In the genomic region with DNA sequence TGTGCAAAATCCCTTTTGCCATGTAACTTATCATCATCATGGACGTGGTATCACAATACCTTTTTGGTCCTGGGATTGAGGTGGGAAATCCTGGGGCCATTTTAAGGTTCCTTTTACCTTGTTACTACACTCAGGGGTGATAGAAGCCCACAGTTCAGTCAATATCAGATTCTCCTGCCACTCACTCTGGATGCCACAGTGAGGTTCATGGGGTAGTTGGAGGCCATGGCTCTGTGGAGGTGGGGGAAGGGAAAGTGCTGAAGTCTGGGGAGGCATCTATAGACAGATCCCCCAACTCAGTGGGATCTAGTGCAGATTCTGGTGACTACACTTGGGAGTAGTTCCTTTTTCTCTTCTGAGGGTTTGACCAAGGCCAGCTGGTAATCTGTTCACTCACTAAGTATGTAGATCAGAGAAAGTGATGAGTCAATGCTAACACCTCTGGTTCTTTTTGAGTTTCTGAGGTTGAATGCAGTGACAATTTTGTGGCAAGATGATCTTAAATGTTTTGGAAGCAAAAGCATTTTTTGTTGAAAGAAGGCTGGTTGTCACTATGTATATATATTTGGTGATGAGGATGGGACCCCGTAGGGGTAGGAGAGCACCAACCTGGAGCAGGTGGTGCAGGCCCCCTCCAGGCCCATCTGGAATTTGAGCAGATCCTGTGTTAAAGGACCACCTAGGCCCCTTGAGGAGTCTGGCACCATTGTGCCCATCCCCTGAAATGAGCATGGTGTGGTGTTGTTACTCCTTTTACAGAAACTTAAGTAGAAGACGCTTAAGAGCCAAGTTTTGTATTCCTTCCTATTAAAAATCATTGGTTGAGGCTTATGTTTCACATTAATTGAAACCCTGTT, we compare ENCODE assay signal across 12 cellular contexts. TPM values are rescaled to one million over a fixed set of nuclear protein-coding genes. Genes with fewer than 3 reads are reported as not detected.
DNase-seq lines count a peak whose midpoint lies in the region; ATAC-seq, FAIRE-seq and TF ChIP-seq lines count a peak whose summit lies in the region.
"Had no signal": no experiment of that assay in that cellular context is flagged by ENCODE, and none has a peak within 500 bp of the region (broad histone marks: within the 10 kb centered on the region; RNA-seq: fewer than 3 reads in every experiment).

No MANE protein-coding gene starts in this region.

- no peaks in the 10 kb centered on the region for H3K9me3 ChIP-seq in endodermal cell (ENCODE audit: control insufficient read depth, low read length)
- no peaks in the 10 kb centered on the region for H3K9me3 ChIP-seq in neuronal stem cell (replicated peaks in 1 of 2; ENCODE audit: control insufficient read depth in 2 of 2, insufficient read depth in 1 of 2, low read depth in 1 of 2, low read length in 2 of 2)
- H3K9me3 ChIP-seq: right atrium auricular region, upper lobe of left lung had no signal

- H4K8ac ChIP-seq in neuronal stem cell (ENCODE audit: low read depth, low read length): no peak overlapping the region

- WGBS in endodermal cell (ENCODE audit: insufficient coverage in 1 of 2, insufficient read length in 1 of 2), 2 experiments: 85 to 91% methylated on average over 3 of the region's 3 CpGs
- no CpG with 5 or more reads among the region's 3 CpGs for WGBS in neuronal stem cell (ENCODE audit: extremely low coverage in 2 of 2, insufficient read length in 2 of 2, insufficient replicate concordance in 1 of 2), 2 donors

- H3K4me3 ChIP-seq in endodermal cell (ENCODE audit: low read length) (no peak overlapping the region), neuronal stem cell (ENCODE audit: low read length in 2 of 2) (no peak overlapping the region)
- H3K4me3 ChIP-seq: right atrium auricular region, upper lobe of left lung had no signal

- H3K27ac Mint-ChIP-seq in endodermal cell: no peak overlapping the region

- H3K18ac ChIP-seq in neuronal stem cell (ENCODE audit: low read length): no peak overlapping the region

- no peak overlapping the region for H2BK5ac ChIP-seq in neuronal stem cell (ENCODE audit: low read length)

- H3K4me1 ChIP-seq in endodermal cell (ENCODE audit: control insufficient read depth, insufficient read depth, low read length) (no peaks in the 10 kb centered on the region), neuronal stem cell (ENCODE audit: control insufficient read depth in 2 of 2, insufficient read depth in 1 of 2, low read depth in 1 of 2, low read length in 2 of 2) (peaks cover 0 to 4% of the 10 kb centered on the region in 2 donors)
- H3K4me1 ChIP-seq: right atrium auricular region, upper lobe of left lung had no signal

- no peak overlapping the region for H2BK15ac ChIP-seq in neuronal stem cell (ENCODE audit: low read length)

- H3K79me1 ChIP-seq in neuronal stem cell (ENCODE audit: low read depth, low read length): no peaks in the 10 kb centered on the region

- H2BK120ac ChIP-seq in neuronal stem cell (ENCODE audit: low read depth, low read length): no peak overlapping the region

- H3K9ac ChIP-seq in endodermal cell (ENCODE audit: extremely low read depth, low read length, poor library complexity, severe bottlenecking) (no peak overlapping the region), neuronal stem cell (ENCODE audit: low read depth, low read length, poor library complexity) (no peak overlapping the region)

- H2AFZ ChIP-seq in neuronal stem cell (ENCODE audit: low read length): no peak overlapping the region

- no peak overlapping the region for H3K14ac ChIP-seq in neuronal stem cell (ENCODE audit: low read length)

- H3K4me2 ChIP-seq in neuronal stem cell (ENCODE audit: insufficient read depth, low read length, poor library complexity, severe bottlenecking): no peak overlapping the region

- H2AK5ac ChIP-seq in neuronal stem cell (ENCODE audit: low read depth, low read length): no peak overlapping the region

- H3K23ac ChIP-seq in neuronal stem cell (ENCODE audit: low read depth, low read length, poor library complexity): no peak overlapping the region

- peaks cover 38% of the 10 kb centered on the region for H3K27me3 Mint-ChIP-seq in endodermal cell (ENCODE audit: insufficient read depth)

- H2BK12ac ChIP-seq in neuronal stem cell (ENCODE audit: low read length): no peak overlapping the region

- DNase-seq in GM18507 (ENCODE audit: extremely low spot score, insufficient read length, low read depth): no peak
- peak; percentile 30 for DNase-seq in endodermal cell
- DNase-seq in HT-29 (ENCODE audit: low spot score): no peak
- DNase-seq in neuronal stem cell (ENCODE audit: low spot score): no peak
- no peak for DNase-seq in NCI-H510A treated with DMSO at 0.1 percent for 48 hours (lab: John Stamatoyannopoulos, UW)
- no peak for DNase-seq in COLO668 (lab: John Stamatoyannopoulos, UW; ENCODE audit: unreplicated experiment)
- DNase-seq: COR-L47, upper lobe of left lung had no signal

- H3K27ac ChIP-seq in endodermal cell (ENCODE audit: low read depth, low read length) (no peak overlapping the region), neuronal stem cell (replicated peaks; ENCODE audit: low read length) (no peak overlapping the region)
- H3K27ac ChIP-seq: right atrium auricular region, upper lobe of left lung had no signal

- no peaks in the 10 kb centered on the region for H3K4me1 Mint-ChIP-seq in endodermal cell

- no peak for TF ChIP-seq CTCF in endodermal cell (conservative IDR thresholded peaks at IDR 0.05)

- ATAC-seq in GM21423 (IDR thresholded peaks at IDR 0.05; ENCODE audit: unreplicated experiment) (peak; percentile 75), HG03354 (IDR thresholded peaks at IDR 0.05; ENCODE audit: poor library complexity, severe bottlenecking, unreplicated experiment) (peak; percentile 73)

- no peaks in the 10 kb centered on the region for H3K36me3 ChIP-seq in endodermal cell (ENCODE audit: control insufficient read depth, insufficient read depth, low read length)
- H3K36me3 ChIP-seq in neuronal stem cell (replicated peaks in 1 of 2; ENCODE audit: control insufficient read depth in 2 of 2, insufficient read depth in 2 of 2, low read length in 2 of 2): no peaks in the 10 kb centered on the region
- H3K36me3 ChIP-seq: right atrium auricular region, upper lobe of left lung had no signal

- no peak overlapping the region for H3K4ac ChIP-seq in neuronal stem cell (ENCODE audit: low read length)

- H3K4me3 Mint-ChIP-seq in endodermal cell: no peak overlapping the region

- H3K27me3 ChIP-seq in endodermal cell (ENCODE audit: control insufficient read depth, insufficient read depth, low read length, poor library complexity, severe bottlenecking) (peaks cover 27% of the 10 kb centered on the region), neuronal stem cell (ENCODE audit: control insufficient read depth in 3 of 3, insufficient read depth in 3 of 3, low read depth in 1 of 3, low read length in 3 of 3) (peaks cover 0 to 34% (median 0%) of the 10 kb centered on the region in 3 experiments)
- H3K27me3 ChIP-seq: right atrium auricular region had no signal

- H3K36me3 Mint-ChIP-seq in endodermal cell (ENCODE audit: low read depth): no peaks in the 10 kb centered on the region

- no peak overlapping the region for H4K91ac ChIP-seq in neuronal stem cell (ENCODE audit: low read depth, low read length, poor library complexity)

- FAIRE-seq in GM18507 (lab: Jason Lieb, UNC): peak; percentile 82
- FAIRE-seq: RCC 7860 had no signal

- peaks cover 3% of the 10 kb centered on the region for H3K9me3 Mint-ChIP-seq in endodermal cell

RNA-seq across cellular contexts. Expression of gene IRF8, which starts 18.8 kb away (rescaled TPM):
- under 1 TPM; 0.24 to 0.75 TPM for total RNA-seq in endodermal cell
- polyA plus RNA-seq in endodermal cell (2013, experiment 1 of 2): 0.64 TPM
- polyA plus RNA-seq in endodermal cell (2013, experiment 2 of 2): 0.21 TPM
- 0.23 TPM in 1 of 2 replicates, not detected in the other for total RNA-seq in HT-29 (2014; rRNA removed; shearing (Covaris generic))
- 1.3 TPM for polyA plus RNA-seq in neuronal stem cell (2013, experiment 1 of 2)
- polyA plus RNA-seq in neuronal stem cell (2013, experiment 2 of 2): 1.5 TPM
